8 cellular contexts compared by ENCODE assay signal in genomic region chr3:13414040-13414729, GRCh38. TPM values are rescaled to one million over a fixed set of nuclear protein-coding genes. Genes with fewer than 3 reads are reported as not detected.
DNase-seq lines count a peak whose midpoint lies in the region; ATAC-seq, FAIRE-seq and TF ChIP-seq lines count a peak whose summit lies in the region.

No MANE protein-coding gene starts in this region.

- DNase-seq in GM18507 (ENCODE audit: extremely low spot score, insufficient read length, low read depth) (peak; percentile 78), NCI-H226 (peak; percentile 23), activated T-cell treated with anti-CD3 and anti-CD28 coated beads for 48 hours (ENCODE audit: low read depth) (peak; percentile 57), left lobe of liver (ENCODE audit: low spot score) (no peak), uterus (no peak)
- peak; percentile 54 for DNase-seq in stimulated activated naive CD4-positive, alpha-beta T cell treated with Interleukin-2 at 50 U/mL for 16 hours (lab: John Stamatoyannopoulos, UW)

- no peaks in the 10 kb centered on the region for H3K36me3 ChIP-seq in uterus

- FAIRE-seq in GM18507 (lab: Jason Lieb, UNC): peak; percentile 92

- peaks cover 0 to 3% of the 10 kb centered on the region in 2 donors for H3K27me3 ChIP-seq in uterus

- TF ChIP-seq POLR2A in uterus (IDR thresholded peaks at IDR 0.05): no peak

- no peaks in the 10 kb centered on the region for H3K9me3 ChIP-seq in uterus

- H3K4me3 ChIP-seq in uterus: no peak overlapping the region

- intact Hi-C loops in uterus (cut with DNase I; ENCODE audit: low total_unique reads): no loop called here

- ATAC-seq in HG02610 (IDR thresholded peaks at IDR 0.05; ENCODE audit: unreplicated experiment) (peak; percentile 95), left lobe of liver (peak; percentile 40), SK-N-SH treated with all-trans-retinoic acid at 6 μM for 48 hours (no peak)

- no peak for TF ChIP-seq CTCF in uterus (IDR thresholded peaks at IDR 0.05)

- no peaks in the 10 kb centered on the region for H3K4me1 ChIP-seq in uterus

- H3K27ac ChIP-seq in uterus: no peak overlapping the region

TF ChIP-seq in SK-N-SH treated with all-trans-retinoic acid at 6 μM for 48 hours, 23 proteins besides CTCF, POLR2A, EP300 and RAD21:
- TF ChIP-seq RARB (CRISPR knock-in tag; IDR thresholded peaks at IDR 0.05): no peak
- TF ChIP-seq ZNF70 (CRISPR knock-in tag; IDR thresholded peaks at IDR 0.05): no peak
- TF ChIP-seq PPARA (CRISPR knock-in tag; IDR thresholded peaks at IDR 0.05; ENCODE audit: borderline replicate concordance): no peak
- TF ChIP-seq, protein P1, sequence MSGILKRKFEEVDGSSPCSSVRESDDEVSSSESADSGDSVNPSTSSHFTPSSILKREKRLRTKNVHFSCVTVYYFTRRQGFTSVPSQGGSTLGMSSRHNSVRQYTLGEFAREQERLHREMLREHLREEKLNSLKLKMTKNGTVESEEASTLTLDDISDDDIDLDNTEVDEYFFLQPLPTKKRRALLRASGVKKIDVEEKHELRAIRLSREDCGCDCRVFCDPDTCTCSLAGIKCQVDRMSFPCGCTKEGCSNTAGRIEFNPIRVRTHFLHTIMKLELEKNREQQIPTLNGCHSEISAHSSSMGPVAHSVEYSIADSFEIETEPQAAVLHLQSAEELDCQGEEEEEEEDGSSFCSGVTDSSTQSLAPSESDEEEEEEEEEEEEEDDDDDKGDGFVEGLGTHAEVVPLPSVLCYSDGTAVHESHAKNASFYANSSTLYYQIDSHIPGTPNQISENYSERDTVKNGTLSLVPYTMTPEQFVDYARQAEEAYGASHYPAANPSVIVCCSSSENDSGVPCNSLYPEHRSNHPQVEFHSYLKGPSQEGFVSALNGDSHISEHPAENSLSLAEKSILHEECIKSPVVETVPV (CRISPR knock-in tag; IDR thresholded peaks at IDR 0.05): no peak
- TF ChIP-seq ZC3H10 (CRISPR knock-in tag; IDR thresholded peaks at IDR 0.05): no peak
- TF ChIP-seq GLIS3 (CRISPR knock-in tag; IDR thresholded peaks at IDR 0.05): no peak
- TF ChIP-seq, protein P2, sequence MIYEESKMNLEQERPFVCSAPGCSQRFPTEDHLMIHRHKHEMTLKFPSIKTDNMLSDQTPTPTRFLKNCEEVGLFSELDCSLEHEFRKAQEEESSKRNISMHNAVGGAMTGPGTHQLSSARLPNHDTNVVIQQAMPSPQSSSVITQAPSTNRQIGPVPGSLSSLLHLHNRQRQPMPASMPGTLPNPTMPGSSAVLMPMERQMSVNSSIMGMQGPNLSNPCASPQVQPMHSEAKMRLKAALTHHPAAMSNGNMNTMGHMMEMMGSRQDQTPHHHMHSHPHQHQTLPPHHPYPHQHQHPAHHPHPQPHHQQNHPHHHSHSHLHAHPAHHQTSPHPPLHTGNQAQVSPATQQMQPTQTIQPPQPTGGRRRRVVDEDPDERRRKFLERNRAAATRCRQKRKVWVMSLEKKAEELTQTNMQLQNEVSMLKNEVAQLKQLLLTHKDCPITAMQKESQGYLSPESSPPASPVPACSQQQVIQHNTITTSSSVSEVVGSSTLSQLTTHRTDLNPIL (CRISPR knock-in tag; IDR thresholded peaks at IDR 0.05; ENCODE audit: low read depth): no peak
- no peak for TF ChIP-seq CSDC2 (CRISPR knock-in tag; IDR thresholded peaks at IDR 0.05)
- TF ChIP-seq BACH2 (CRISPR knock-in tag; IDR thresholded peaks at IDR 0.05; ENCODE audit: borderline replicate concordance): no peak
- no peak for TF ChIP-seq POU6F1 (CRISPR knock-in tag; IDR thresholded peaks at IDR 0.05; ENCODE audit: borderline replicate concordance, low read depth)
- TF ChIP-seq ESRRG (CRISPR knock-in tag; IDR thresholded peaks at IDR 0.05): no peak
TF ChIP-seq in SK-N-SH treated with all-trans-retinoic acid at 6 μM for 48 hours: peak in this region for 0.

RNA-seq across cellular contexts. Expression of gene NUP210, which starts 5.9 kb away (rescaled TPM):
- 19.1 TPM for total RNA-seq in left lobe of liver
- total RNA-seq in uterus: 1 to 10 TPM in 3 of 4 donors, under 1 TPM in 1; 0.29 to 9.5 (median 5.1) TPM

Comparison
In these comparisons a context has a peak if more than half of its experiments do, and no peak if none do; other contexts are left out.
1. DNase-seq: peak in GM18507 (single experiment), NCI-H226 (single experiment), activated T-cell treated with anti-CD3 and anti-CD28 coated beads for 48 hours (single experiment) and stimulated activated naive CD4-positive, alpha-beta T cell treated with Interleukin-2 at 50 U/mL for 16 hours (single experiment); none in left lobe of liver (single experiment) and uterus (0 of 2).